ENCODE assay signal across 25 cellular contexts in the genomic region with DNA sequence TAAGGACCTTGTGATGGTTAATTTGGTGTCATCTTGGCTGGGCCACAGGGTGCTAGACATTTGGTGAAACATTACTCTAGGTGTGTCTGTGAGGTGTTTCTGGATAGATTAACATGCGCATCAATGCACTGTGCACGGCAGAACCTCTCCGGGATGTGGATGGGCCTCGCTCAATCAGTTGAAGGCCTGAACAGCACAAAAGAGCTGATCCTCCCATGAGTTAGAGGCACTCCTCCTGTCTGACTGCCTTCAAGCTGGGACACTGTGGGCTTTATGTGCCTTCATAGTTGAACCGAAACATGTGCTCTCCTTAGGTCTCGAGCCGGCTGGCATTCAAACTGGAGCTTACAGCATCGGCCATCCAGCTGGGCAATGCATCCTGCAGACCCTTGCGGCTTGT.
"Had no signal": no experiment of that assay in that cellular context is flagged by ENCODE, and none has a peak within 500 bp of the region (broad histone marks: within the 10 kb centered on the region; RNA-seq: fewer than 3 reads in every experiment).

No MANE protein-coding gene starts in this region.

- H3K9me3 Mint-ChIP-seq: mesothelial cell of epicardium; naive B cell; natural killer cell; nephron progenitor cell; neural progenitor cell; stimulated activated naive B cell treated with anti-CD40 and anti-IgM and Interleukin-4, amounts not matched to agents 10 μg/mL and 1 μg/mL and 100 μg/mL, for 72 hours; stimulated activated naive CD8-positive, alpha-beta T cell treated with anti-CD3 and anti-CD28 coated beads, Interleukin-15, amount 100 ng/mL, for 72 hours; type B pancreatic cell had no signal

- H3K27me3 ChIP-seq: neural progenitor cell, neutrophil, right lobe of liver, tibial nerve, vagina had no signal

- H3K4me3 ChIP-seq: left ventricle myocardium inferior, lung, neural progenitor cell, psoas muscle, right lobe of liver, skin epidermis, tibial nerve, vagina had no signal

- H3K4me3 Mint-ChIP-seq: mesothelial cell of epicardium; natural killer cell; nephron progenitor cell; neural progenitor cell; stimulated activated naive B cell treated with anti-CD40 and anti-IgM and Interleukin-4, amounts not matched to agents 10 μg/mL and 1 μg/mL and 100 μg/mL, for 72 hours; stimulated activated naive CD8-positive, alpha-beta T cell treated with anti-CD3 and anti-CD28 coated beads, Interleukin-15, amount 100 ng/mL, for 72 hours; type B pancreatic cell had no signal

- DNase-seq: islet precursor cell; left ventricle myocardium inferior; mesendoderm; naive B cell; natural killer cell; nephron progenitor cell; occipital lobe; psoas muscle; right lobe of liver; stimulated activated CD4-positive, alpha-beta T cell treated with anti-CD3 and anti-CD28 coated beads, Interleukin-12 subunit alpha, Interleukin-12 subunit beta, amount 100 ng/mL, for 4 hours; stimulated activated CD4-positive, alpha-beta T cell treated with anti-CD3 and anti-CD28 coated beads, Interleukin-15, amount 100 ng/mL, for 24 hours; stimulated activated CD4-positive, alpha-beta T cell treated with anti-CD3 and anti-CD28 coated beads, Interleukin-2, amount 100 ng/mL, for 24 hours; stimulated activated CD4-positive, alpha-beta T cell treated with anti-CD3 and anti-CD28 coated beads, Interleukin-4, amount 100 ng/mL, for 1 hour; stimulated activated naive B cell treated with anti-CD40 and anti-IgM and Interleukin-4, amounts not matched to agents 10 μg/mL and 1 μg/mL and 100 μg/mL, for 72 hours; stimulated activated naive CD8-positive, alpha-beta T cell treated with anti-CD3 and anti-CD28 coated beads, Interleukin-15, amount 100 ng/mL, for 72 hours; substantia nigra had no signal

- H3K36me3 ChIP-seq: neural progenitor cell had no signal

- H3K4me1 ChIP-seq: left ventricle myocardium inferior, neural progenitor cell, parathyroid adenoma, psoas muscle, right lobe of liver, tibial nerve, vagina had no signal

- H3K9me3 ChIP-seq: left ventricle myocardium inferior, neutrophil, psoas muscle, right lobe of liver, tibial nerve, vagina had no signal

- H3K27me3 Mint-ChIP-seq: naive B cell; stimulated activated naive B cell treated with anti-CD40 and anti-IgM and Interleukin-4, amounts not matched to agents 10 μg/mL and 1 μg/mL and 100 μg/mL, for 72 hours; stimulated activated naive CD8-positive, alpha-beta T cell treated with anti-CD3 and anti-CD28 coated beads, Interleukin-15, amount 100 ng/mL, for 72 hours; type B pancreatic cell had no signal

- H3K4me1 Mint-ChIP-seq: naive B cell; natural killer cell; neural progenitor cell; stimulated activated naive B cell treated with anti-CD40 and anti-IgM and Interleukin-4, amounts not matched to agents 10 μg/mL and 1 μg/mL and 100 μg/mL, for 72 hours had no signal

- H3K27ac Mint-ChIP-seq: mesothelial cell of epicardium; naive B cell; natural killer cell; nephron progenitor cell; neural progenitor cell; stimulated activated naive B cell treated with anti-CD40 and anti-IgM and Interleukin-4, amounts not matched to agents 10 μg/mL and 1 μg/mL and 100 μg/mL, for 72 hours; type B pancreatic cell had no signal

- ATAC-seq: natural killer cell; psoas muscle; right lobe of liver; stimulated activated naive B cell treated with anti-CD40 and anti-IgM and Interleukin-4, amounts not matched to agents 10 μg/mL and 1 μg/mL and 100 μg/mL, for 72 hours; stimulated activated naive CD8-positive, alpha-beta T cell treated with anti-CD3 and anti-CD28 coated beads, Interleukin-15, amount 100 ng/mL, for 72 hours had no signal

- H3K27ac ChIP-seq: left ventricle myocardium inferior, neural progenitor cell, neutrophil, parathyroid adenoma, psoas muscle, right lobe of liver, skin epidermis, tibial nerve, vagina had no signal
